In genomic region chr3:39405687-39406367, GRCh38 we compare ENCODE assay signal across 1 cellular context.
TF ChIP-seq lines count a peak whose summit lies in the region.

No MANE protein-coding gene starts in this region.

TF ChIP-seq in SK-N-SH treated with all-trans-retinoic acid at 6 μM for 48 hours, 23 proteins besides CTCF, POLR2A, EP300 and RAD21 (continued from another document):
- no peak for TF ChIP-seq ZC3H10 (CRISPR knock-in tag; IDR thresholded peaks at IDR 0.05)
- TF ChIP-seq ZFP30 (CRISPR knock-in tag; IDR thresholded peaks at IDR 0.05), result no peak
- TF ChIP-seq ZNF8 (CRISPR knock-in tag; IDR thresholded peaks at IDR 0.05), result no peak
- no peak for TF ChIP-seq BACH2 (CRISPR knock-in tag; IDR thresholded peaks at IDR 0.05; ENCODE audit: borderline replicate concordance)
- TF ChIP-seq, protein P1, sequence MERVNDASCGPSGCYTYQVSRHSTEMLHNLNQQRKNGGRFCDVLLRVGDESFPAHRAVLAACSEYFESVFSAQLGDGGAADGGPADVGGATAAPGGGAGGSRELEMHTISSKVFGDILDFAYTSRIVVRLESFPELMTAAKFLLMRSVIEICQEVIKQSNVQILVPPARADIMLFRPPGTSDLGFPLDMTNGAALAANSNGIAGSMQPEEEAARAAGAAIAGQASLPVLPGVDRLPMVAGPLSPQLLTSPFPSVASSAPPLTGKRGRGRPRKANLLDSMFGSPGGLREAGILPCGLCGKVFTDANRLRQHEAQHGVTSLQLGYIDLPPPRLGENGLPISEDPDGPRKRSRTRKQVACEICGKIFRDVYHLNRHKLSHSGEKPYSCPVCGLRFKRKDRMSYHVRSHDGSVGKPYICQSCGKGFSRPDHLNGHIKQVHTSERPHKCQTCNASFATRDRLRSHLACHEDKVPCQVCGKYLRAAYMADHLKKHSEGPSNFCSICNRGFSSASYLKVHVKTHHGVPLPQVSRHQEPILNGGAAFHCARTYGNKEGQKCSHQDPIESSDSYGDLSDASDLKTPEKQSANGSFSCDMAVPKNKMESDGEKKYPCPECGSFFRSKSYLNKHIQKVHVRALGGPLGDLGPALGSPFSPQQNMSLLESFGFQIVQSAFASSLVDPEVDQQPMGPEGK (CRISPR knock-in tag; IDR thresholded peaks at IDR 0.05; ENCODE audit: borderline replicate concordance), result no peak
- TF ChIP-seq SNAI2 (CRISPR knock-in tag; IDR thresholded peaks at IDR 0.05), result no peak
- TF ChIP-seq ARNTL (CRISPR knock-in tag; IDR thresholded peaks at IDR 0.05; ENCODE audit: borderline replicate concordance, low read depth), result no peak
- TF ChIP-seq RARB (CRISPR knock-in tag; IDR thresholded peaks at IDR 0.05), result no peak
- TF ChIP-seq, protein P2, sequence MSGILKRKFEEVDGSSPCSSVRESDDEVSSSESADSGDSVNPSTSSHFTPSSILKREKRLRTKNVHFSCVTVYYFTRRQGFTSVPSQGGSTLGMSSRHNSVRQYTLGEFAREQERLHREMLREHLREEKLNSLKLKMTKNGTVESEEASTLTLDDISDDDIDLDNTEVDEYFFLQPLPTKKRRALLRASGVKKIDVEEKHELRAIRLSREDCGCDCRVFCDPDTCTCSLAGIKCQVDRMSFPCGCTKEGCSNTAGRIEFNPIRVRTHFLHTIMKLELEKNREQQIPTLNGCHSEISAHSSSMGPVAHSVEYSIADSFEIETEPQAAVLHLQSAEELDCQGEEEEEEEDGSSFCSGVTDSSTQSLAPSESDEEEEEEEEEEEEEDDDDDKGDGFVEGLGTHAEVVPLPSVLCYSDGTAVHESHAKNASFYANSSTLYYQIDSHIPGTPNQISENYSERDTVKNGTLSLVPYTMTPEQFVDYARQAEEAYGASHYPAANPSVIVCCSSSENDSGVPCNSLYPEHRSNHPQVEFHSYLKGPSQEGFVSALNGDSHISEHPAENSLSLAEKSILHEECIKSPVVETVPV (CRISPR knock-in tag; IDR thresholded peaks at IDR 0.05), result no peak
